In the genomic region with DNA sequence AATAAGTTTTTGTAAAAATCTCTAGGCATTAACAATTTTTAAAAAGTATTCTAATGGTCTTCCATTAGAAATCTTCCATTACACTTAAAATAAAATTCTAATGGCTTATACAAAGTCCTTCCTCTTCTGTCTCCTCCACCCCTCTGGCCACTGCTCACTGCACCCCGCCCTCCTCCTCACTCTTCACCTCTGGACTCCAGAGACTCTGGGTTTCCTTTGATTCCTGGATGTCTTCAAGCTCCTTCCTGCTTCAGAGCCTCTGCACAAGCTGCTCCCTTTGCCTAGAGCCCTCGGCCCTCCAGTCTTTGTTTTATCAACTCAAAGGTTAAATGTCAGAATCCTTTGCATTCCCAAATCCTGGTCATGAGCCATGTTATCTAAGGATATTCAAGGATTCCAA, we compare ENCODE assay signal across 16 cellular contexts. TPM values are rescaled to one million over a fixed set of nuclear protein-coding genes. Genes with fewer than 3 reads are reported as not detected.
DNase-seq lines count a peak whose midpoint lies in the region; ATAC-seq and TF ChIP-seq lines count a peak whose summit lies in the region.
"Had no signal": no experiment of that assay in that cellular context is flagged by ENCODE, and none has a peak within 500 bp of the region (broad histone marks: within the 10 kb centered on the region; RNA-seq: fewer than 3 reads in every experiment).

No MANE protein-coding gene starts in this region.

- no peak overlapping the region for H3K9ac ChIP-seq in BLaER1
- no peak overlapping the region for H3K9ac ChIP-seq in BLaER1 treated with 17β-estradiol and CSF1 and Interleukin-3, amounts not matched to agents 10 nM and 100 nM

- H3K27ac ChIP-seq in BLaER1: no peak overlapping the region
- H3K27ac ChIP-seq in BLaER1 treated with 17β-estradiol and CSF1 and Interleukin-3, amounts not matched to agents 10 nM and 100 nM: no peak overlapping the region
- H3K27ac ChIP-seq in gastrocnemius medialis: no peak overlapping the region

- TF ChIP-seq POLR2A in gastrocnemius medialis (IDR thresholded peaks at IDR 0.05): no peak

- no peaks in the 10 kb centered on the region for H3K27me3 Mint-ChIP-seq in effector memory CD8-positive, alpha-beta T cell
- H3K27me3 Mint-ChIP-seq: CD4-positive, alpha-beta memory T cell had no signal

- no peak overlapping the region for H3K4me3 Mint-ChIP-seq in effector memory CD8-positive, alpha-beta T cell
- H3K4me3 Mint-ChIP-seq: CD4-positive, alpha-beta memory T cell; H9 had no signal

- H3K4me3 ChIP-seq in BLaER1 (no peak overlapping the region), gastrocnemius medialis (no peak overlapping the region)
- no peak overlapping the region for H3K4me3 ChIP-seq in BLaER1 treated with 17β-estradiol and CSF1 and Interleukin-3, amounts not matched to agents 10 nM and 100 nM

- H3K36me3 ChIP-seq in BLaER1: no peaks in the 10 kb centered on the region
- no peaks in the 10 kb centered on the region for H3K36me3 ChIP-seq in BLaER1 treated with 17β-estradiol and CSF1 and Interleukin-3, amounts not matched to agents 10 nM and 100 nM
- H3K36me3 ChIP-seq in gastrocnemius medialis: no peaks in the 10 kb centered on the region
- H3K36me3 ChIP-seq: BE2C had no signal

- TF ChIP-seq CTCF in gastrocnemius medialis (IDR thresholded peaks at IDR 0.05 in 4 of 5, conservative IDR thresholded peaks at IDR 0.05 in 1 of 5): no peak

- H3K4me1 Mint-ChIP-seq in effector memory CD8-positive, alpha-beta T cell (ENCODE audit: low read depth in 2 of 2): peaks cover 32 to 34% of the 10 kb centered on the region in 2 donors
- H3K4me1 Mint-ChIP-seq: CD14-positive monocyte, H9 had no signal

- no peaks in the 10 kb centered on the region for H3K27me3 ChIP-seq in BLaER1
- H3K27me3 ChIP-seq in BLaER1 treated with 17β-estradiol and CSF1 and Interleukin-3, amounts not matched to agents 10 nM and 100 nM: peaks cover 0 to 39% (median 0%) of the 10 kb centered on the region in 11 experiments; a peak in 5 of 22 replicates
- H3K27me3 ChIP-seq in gastrocnemius medialis: peaks cover 0 to 3% (median 0%) of the 10 kb centered on the region in 3 donors
- H3K27me3 ChIP-seq: BE2C had no signal

- H3K9me3 Mint-ChIP-seq in effector memory CD8-positive, alpha-beta T cell: no peaks in the 10 kb centered on the region
- H3K9me3 Mint-ChIP-seq: CD4-positive, alpha-beta memory T cell had no signal

- peaks cover 3% of the 10 kb centered on the region for H3K36me3 Mint-ChIP-seq in effector memory CD8-positive, alpha-beta T cell (ENCODE audit: insufficient read depth)
- H3K36me3 Mint-ChIP-seq: CD14-positive monocyte; CD4-positive, alpha-beta memory T cell had no signal

- intact Hi-C loops in gastrocnemius medialis (cut with DNase I; ENCODE audit: low total_unique reads): no loop called here

- H3K9me3 ChIP-seq in BLaER1 (no peaks in the 10 kb centered on the region), gastrocnemius medialis (no peaks in the 10 kb centered on the region)
- H3K9me3 ChIP-seq in BLaER1 treated with 17β-estradiol and CSF1 and Interleukin-3, amounts not matched to agents 10 nM and 100 nM (replicated peaks in 1 of 11): peaks cover 0 to 8% (median 0%) of the 10 kb centered on the region in 11 experiments; a peak in 5 of 22 replicates
- H3K9me3 ChIP-seq: BE2C had no signal

- ATAC-seq in effector memory CD8-positive, alpha-beta T cell (replicated peaks): no peak
- ATAC-seq in gastrocnemius medialis: no peak

- H3K4me1 ChIP-seq in BLaER1 (peaks cover 20% of the 10 kb centered on the region), gastrocnemius medialis (no peaks in the 10 kb centered on the region)
- H3K4me1 ChIP-seq in BLaER1 treated with 17β-estradiol and CSF1 and Interleukin-3, amounts not matched to agents 10 nM and 100 nM: peaks cover 10 to 21% (median 15%) of the 10 kb centered on the region in 10 experiments
- H3K4me1 ChIP-seq: BE2C had no signal

- H3K27ac Mint-ChIP-seq in effector memory CD8-positive, alpha-beta T cell: peak overlapping the region; percentile 59 to 67
- H3K27ac Mint-ChIP-seq: CD14-positive monocyte, H9 had no signal

- in situ Hi-C loops in gastrocnemius medialis (cut with MboI; ENCODE audit: low sequenced_read_pairs in 4 of 4): loop anchor here in 2 of 4 donors (25.0 kb wide), 1 partner anchor 213 kb away; no protein-coding TSS in a partner anchor

- H3K4me2 ChIP-seq in BLaER1: peak overlapping the region; percentile 39
- H3K4me2 ChIP-seq in BLaER1 treated with 17β-estradiol and CSF1 and Interleukin-3, amounts not matched to agents 10 nM and 100 nM: peak overlapping the region in 10 of 11 experiments; percentile 18 to 56 (median 37); a peak in 17 of 22 replicates

- H4K20me1 ChIP-seq in BLaER1: no peaks in the 10 kb centered on the region
- H4K20me1 ChIP-seq in BLaER1 treated with 17β-estradiol and CSF1 and Interleukin-3, amounts not matched to agents 10 nM and 100 nM: peaks cover 0 to 11% (median 0%) of the 10 kb centered on the region in 11 experiments; a peak in 2 of 22 replicates

- DNase-seq in activated CD8-positive, alpha-beta memory T cell treated with anti-CD3 and anti-CD28 coated beads for 24 hours: peak; percentile 41
- no peak for DNase-seq in activated CD8-positive, alpha-beta memory T cell treated with anti-CD3 and anti-CD28 coated beads, Interleukin-2, amount 50 U/mL, for 48 hours
- DNase-seq in effector memory CD8-positive, alpha-beta T cell: no peak
- DNase-seq in gastrocnemius medialis: no peak
- no peak for DNase-seq in GDM1 (lab: John Stamatoyannopoulos, UW)
- no peak for DNase-seq in medulla oblongata (ENCODE audit: extremely low spot score)
- DNase-seq: ACHN; BE2C; CD4-positive, alpha-beta memory T cell; DMS79 treated with DMSO at 0.1 percent for 48 hours; H9 had no signal

RNA-seq across cellular contexts. Expression of gene TNFSF14, which starts 20.8 kb away (rescaled TPM):
- not detected for total RNA-seq in gastrocnemius medialis
- total RNA-seq: G401, H1, H9 had no signal

RNA-seq across cellular contexts. Expression of gene CD70, which starts 58.2 kb away (rescaled TPM):
- not detected for total RNA-seq in gastrocnemius medialis
